ENCODE assay signal across 2 cellular contexts in the genomic region with DNA sequence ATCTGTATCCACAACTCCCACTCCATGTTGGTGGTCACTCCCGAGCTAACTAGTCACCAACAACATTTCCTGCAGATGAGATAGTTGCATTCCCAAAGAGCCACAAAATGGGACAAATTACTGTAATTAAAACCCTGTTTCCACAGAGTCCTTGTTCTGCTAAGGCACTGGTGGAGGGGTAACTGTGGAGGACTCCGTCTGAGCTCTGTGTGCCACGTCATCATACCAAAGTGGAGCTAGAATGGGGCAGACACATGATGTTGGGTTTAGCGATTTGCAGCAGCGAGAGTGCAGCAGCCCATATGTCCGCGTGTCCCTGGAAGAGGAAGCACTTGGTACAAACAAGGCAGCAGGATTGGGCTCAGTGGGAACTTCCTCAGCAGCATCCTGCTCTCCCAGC.
TF ChIP-seq lines count a peak whose summit lies in the region.

No MANE protein-coding gene starts in this region.

TF ChIP-seq in HepG2, 621 proteins besides CTCF, POLR2A, EP300 and RAD21:
- TF ChIP-seq ZNF382 (CRISPR knock-in tag; IDR thresholded peaks at IDR 0.05; ENCODE audit: borderline replicate concordance) (no peak), CREB1 (IDR thresholded peaks at IDR 0.05) (peak; percentile 75), CREB1 (CRISPR knock-in tag; IDR thresholded peaks at IDR 0.05) (no peak)

TF ChIP-seq in H1, 55 proteins besides CTCF, POLR2A, EP300 and RAD21:
- TF ChIP-seq RNF2 (IDR thresholded peaks at IDR 0.05; ENCODE audit: borderline replicate concordance, low read depth, low read length, missing control alignments, poor library complexity, severe bottlenecking), result no peak
- no peak for TF ChIP-seq RFX5 (IDR thresholded peaks at IDR 0.05; ENCODE audit: borderline replicate concordance, low read depth, low read length)
- TF ChIP-seq RBBP5 (IDR thresholded peaks at IDR 0.05; ENCODE audit: borderline replicate concordance, low read depth, low read length), result no peak
- TF ChIP-seq POLR2AphosphoS5 (IDR thresholded peaks at IDR 0.05; ENCODE audit: low read depth, low read length), result no peak
- no peak for TF ChIP-seq TAF1 (IDR thresholded peaks at IDR 0.05; ENCODE audit: low read depth, low read length)
- no peak for TF ChIP-seq PHF8 (conservative IDR thresholded peaks at IDR 0.05; ENCODE audit: low read depth, low read length)
- no peak for TF ChIP-seq EZH2 (IDR thresholded peaks at IDR 0.05; ENCODE audit: low read depth, low read length, severe bottlenecking)
- 0 out of 2 replicates have a peak, but pooled peaks have one; percentile 11 for TF ChIP-seq MAX (IDR thresholded peaks at IDR 0.05)
